In genomic region chr17:45228121-45228941, GRCh38 we compare ENCODE assay signal across 8 cellular contexts. TPM values are rescaled to one million over a fixed set of nuclear protein-coding genes. Genes with fewer than 3 reads are reported as not detected.
DNase-seq lines count a peak whose midpoint lies in the region; ATAC-seq and TF ChIP-seq lines count a peak whose summit lies in the region.

No MANE protein-coding gene starts in this region.

- H4K91ac ChIP-seq in neuronal stem cell (ENCODE audit: low read depth, low read length, poor library complexity): no peak overlapping the region

- intact Hi-C loops in mammary epithelial cell (cut with micrococcal nuclease): loop anchor here (2.0 kb wide), 1 partner anchor 18 kb away; no protein-coding TSS in a partner anchor

- WGBS in mammary epithelial cell (ENCODE audit: low coverage, missing lambda C conversion rate): 84% methylated on average over 16 of the region's 18 CpGs
- no CpG with 5 or more reads among the region's 18 CpGs for WGBS in neuronal stem cell (ENCODE audit: extremely low coverage in 2 of 2, insufficient read length in 2 of 2, insufficient replicate concordance in 1 of 2), 2 donors

- H3K79me2 ChIP-seq in DOHH2 (ENCODE audit: control insufficient read depth, low read length) (peaks cover 62% of the 10 kb centered on the region), mammary epithelial cell (ENCODE audit: insufficient read depth, low read length) (no peaks in the 10 kb centered on the region)

- in situ Hi-C loops in mammary epithelial cell (cut with MboI; ENCODE audit: low sequenced_read_pairs in 2 of 2): no loop called here

- H3F3A ChIP-seq in DOHH2 (ENCODE audit: control insufficient read depth, insufficient read depth): peaks cover 9% of the 10 kb centered on the region

- no peak for ATAC-seq in HG03442 (IDR thresholded peaks at IDR 0.05; ENCODE audit: unreplicated experiment)
- no peak for ATAC-seq in HG03469 (IDR thresholded peaks at IDR 0.05; ENCODE audit: unreplicated experiment)
- ATAC-seq in GM18868 (IDR thresholded peaks at IDR 0.05; ENCODE audit: unreplicated experiment): no peak

- BruUV-seq in mammary epithelial cell (replicated peaks; lab: Mats Ljungman, UMichigan): no TSS peak

- H3K27ac ChIP-seq in DOHH2 (ENCODE audit: low read depth, low read length): peak overlapping the region; percentile 88
- peak overlapping the region; percentile 30 for H3K27ac ChIP-seq in mammary epithelial cell (ENCODE audit: insufficient read depth, low read depth, low read length)
- no peak overlapping the region for H3K27ac ChIP-seq in neuronal stem cell (replicated peaks; ENCODE audit: low read length)

- H3K9me3 ChIP-seq in DOHH2 (ENCODE audit: control insufficient read depth, insufficient read depth, low read length): no peaks in the 10 kb centered on the region
- no peaks in the 10 kb centered on the region for H3K9me3 ChIP-seq in NT2/D1 (ENCODE audit: insufficient read depth, low read length)
- no peaks in the 10 kb centered on the region for H3K9me3 ChIP-seq in mammary epithelial cell (replicated peaks; ENCODE audit: insufficient read depth, low read length)
- H3K9me3 ChIP-seq in neuronal stem cell (replicated peaks in 1 of 2; ENCODE audit: control insufficient read depth in 2 of 2, insufficient read depth in 1 of 2, low read depth in 1 of 2, low read length in 2 of 2): no peaks in the 10 kb centered on the region

- peak overlapping the region; percentile 83 for H3K18ac ChIP-seq in neuronal stem cell (ENCODE audit: low read length)

- H3K27me3 ChIP-seq in DOHH2 (ENCODE audit: control insufficient read depth, low read length) (no peaks in the 10 kb centered on the region), NT2/D1 (ENCODE audit: insufficient read depth, insufficient read length) (peaks cover 16% of the 10 kb centered on the region), mammary epithelial cell (ENCODE audit: insufficient read depth, low read length) (no peaks in the 10 kb centered on the region), neuronal stem cell (ENCODE audit: control insufficient read depth in 3 of 3, insufficient read depth in 3 of 3, low read depth in 1 of 3, low read length in 3 of 3) (peaks cover 0 to 96% (median 15%) of the 10 kb centered on the region in 3 experiments)

- dilution Hi-C loops in mammary epithelial cell (cut with HindIII; ENCODE audit: low sequenced_read_pairs): no loop called here

- no peak overlapping the region for H3K4ac ChIP-seq in neuronal stem cell (ENCODE audit: low read length)

- H4K20me1 ChIP-seq in DOHH2 (ENCODE audit: control insufficient read depth, insufficient read depth, low read depth, low read length): no peaks in the 10 kb centered on the region
- H4K20me1 ChIP-seq in mammary epithelial cell (ENCODE audit: insufficient read depth, low read length): no peaks in the 10 kb centered on the region

- H4K8ac ChIP-seq in neuronal stem cell (ENCODE audit: low read depth, low read length): peak overlapping the region; percentile 25

- H2BK12ac ChIP-seq in neuronal stem cell (ENCODE audit: low read length): peak overlapping the region; percentile 85

- H3K4me2 ChIP-seq in DOHH2 (ENCODE audit: low read length) (peak overlapping the region; percentile 86), mammary epithelial cell (ENCODE audit: insufficient read depth, low read depth, low read length) (peak overlapping the region; percentile 56), neuronal stem cell (ENCODE audit: insufficient read depth, low read length, poor library complexity, severe bottlenecking) (no peak overlapping the region)

- H2BK120ac ChIP-seq in neuronal stem cell (ENCODE audit: low read depth, low read length): peak overlapping the region; percentile 53

- TF ChIP-seq CTCF in DOHH2 (IDR thresholded peaks at IDR 0.05; ENCODE audit: low read depth, low read length, poor library complexity, severe bottlenecking) (no peak), mammary epithelial cell (conservative IDR thresholded peaks at IDR 0.05 in 1 of 2, IDR thresholded peaks at IDR 0.05 in 1 of 2; ENCODE audit: extremely low read depth in 1 of 2, insufficient read depth in 1 of 2, low read depth in 1 of 2, low read length in 2 of 2) (no peak)

- H3K9ac ChIP-seq in NT2/D1 (ENCODE audit: insufficient read length, low read depth): peak overlapping the region; percentile 53
- peak overlapping the region; percentile 35 for H3K9ac ChIP-seq in mammary epithelial cell (ENCODE audit: insufficient read depth, low read length)
- no peak overlapping the region for H3K9ac ChIP-seq in neuronal stem cell (ENCODE audit: low read depth, low read length, poor library complexity)

- DNase-seq in NT2/D1 (ENCODE audit: low read depth, low spot score) (no peak), mammary epithelial cell (no peak), neuronal stem cell (ENCODE audit: low spot score) (no peak), NCI-H748 treated with DMSO at 0.1 percent for 48 hours (lab: John Stamatoyannopoulos, UW) (no peak)

- H2AFZ ChIP-seq in mammary epithelial cell (ENCODE audit: low read depth, low read length): peak overlapping the region; percentile 72
- H2AFZ ChIP-seq in neuronal stem cell (ENCODE audit: low read length): peak overlapping the region; percentile 47

- H3K23ac ChIP-seq in neuronal stem cell (ENCODE audit: low read depth, low read length, poor library complexity): peak overlapping the region; percentile 34

- H3K4me1 ChIP-seq in DOHH2 (ENCODE audit: control insufficient read depth, low read length) (peaks cover 67% of the 10 kb centered on the region), NT2/D1 (ENCODE audit: insufficient read depth, insufficient read length) (peaks cover 46% of the 10 kb centered on the region), mammary epithelial cell (ENCODE audit: insufficient read depth, low read length) (peaks cover 50% of the 10 kb centered on the region), neuronal stem cell (ENCODE audit: control insufficient read depth in 2 of 2, insufficient read depth in 1 of 2, low read depth in 1 of 2, low read length in 2 of 2) (peaks cover 5 to 18% of the 10 kb centered on the region in 2 donors)

- H3K14ac ChIP-seq in neuronal stem cell (ENCODE audit: low read length): peak overlapping the region; percentile 72

- H3K9me2 ChIP-seq in DOHH2 (replicated peaks; ENCODE audit: control insufficient read depth, low read length): no peaks in the 10 kb centered on the region

- H2AK5ac ChIP-seq in neuronal stem cell (ENCODE audit: low read depth, low read length): peak overlapping the region; percentile 95

- H2BK15ac ChIP-seq in neuronal stem cell (ENCODE audit: low read length): peak overlapping the region; percentile 91

- peak overlapping the region; percentile 95 for H3K4me3 ChIP-seq in DOHH2 (ENCODE audit: low read length)
- H3K4me3 ChIP-seq in NT2/D1 (ENCODE audit: insufficient read length, low read depth): no peak overlapping the region
- no peak overlapping the region for H3K4me3 ChIP-seq in mammary epithelial cell (replicated peaks in 1 of 3; ENCODE audit: insufficient read depth in 1 of 3, low read depth in 2 of 3, low read length in 3 of 3)
- no peak overlapping the region for H3K4me3 ChIP-seq in neuronal stem cell (ENCODE audit: low read length in 2 of 2)

- CTCF ChIA-PET in mammary epithelial cell (lab: Charles Lee; ENCODE audit: low non-redundant PET): interaction anchor here (0.5 to 0.6 kb wide), 2 partner anchors 9 to 637 kb away, joined by 3 read pairs; no protein-coding TSS in a partner anchor

- peak overlapping the region; percentile 79 for H2BK5ac ChIP-seq in neuronal stem cell (ENCODE audit: low read length)

- H3K36me3 ChIP-seq in DOHH2 (ENCODE audit: control insufficient read depth, low read length): no peaks in the 10 kb centered on the region
- H3K36me3 ChIP-seq in NT2/D1 (ENCODE audit: insufficient read depth, insufficient read length, low read length): no peaks in the 10 kb centered on the region
- H3K36me3 ChIP-seq in mammary epithelial cell (ENCODE audit: insufficient read depth, low read length): no peaks in the 10 kb centered on the region
- H3K36me3 ChIP-seq in neuronal stem cell (replicated peaks in 1 of 2; ENCODE audit: control insufficient read depth in 2 of 2, insufficient read depth in 2 of 2, low read length in 2 of 2): no peaks in the 10 kb centered on the region

- peaks cover 1% of the 10 kb centered on the region for H3K79me1 ChIP-seq in neuronal stem cell (ENCODE audit: low read depth, low read length)

RNA-seq across cellular contexts. Expression of gene FMNL1, which starts 6.6 kb away (rescaled TPM):
- total RNA-seq in mammary epithelial cell: 1 to 10 TPM; 1.5 to 3.5 TPM
- polyA plus RNA-seq in mammary epithelial cell: 2.0 TPM
- polyA minus RNA-seq in mammary epithelial cell: 8.4 TPM
- 2.8 TPM for polyA plus RNA-seq in neuronal stem cell (2013, experiment 1 of 2)
- polyA plus RNA-seq in neuronal stem cell (2013, experiment 2 of 2): 2.9 TPM

RNA-seq across cellular contexts. Expression of gene SPATA32, which starts 33.6 kb away (rescaled TPM):
- total RNA-seq in mammary epithelial cell: under 1 TPM in 1 of 2 donors, not detected in 1; 0.21 TPM
- not detected for polyA plus RNA-seq in mammary epithelial cell
- polyA minus RNA-seq in mammary epithelial cell: not detected
- polyA plus RNA-seq in neuronal stem cell (2013, experiment 1 of 2): 0.04 TPM
- polyA plus RNA-seq in neuronal stem cell (2013, experiment 2 of 2): 0.01 TPM
